In the genomic region with DNA sequence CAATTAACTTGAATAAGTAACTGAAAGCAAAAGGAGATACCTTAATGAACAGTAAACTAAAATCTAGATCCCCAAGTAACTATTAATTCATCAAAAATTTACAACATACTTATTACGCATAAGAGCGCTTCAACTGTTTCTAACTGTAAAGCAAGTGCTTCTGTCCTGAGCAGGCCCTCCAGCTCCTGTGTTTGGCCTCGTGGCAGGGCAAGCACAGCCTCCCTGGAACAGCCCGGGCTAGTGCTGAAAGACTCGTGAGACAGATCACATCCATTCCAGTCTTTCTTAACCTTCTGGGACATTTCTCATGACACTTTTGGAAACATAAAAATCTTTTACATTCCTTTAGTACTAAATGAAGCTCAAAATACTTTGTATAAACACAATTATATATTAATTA, we compare ENCODE assay signal across 32 cellular contexts.
"Had no signal": no experiment of that assay in that cellular context is flagged by ENCODE, and none has a peak within 500 bp of the region (broad histone marks: within the 10 kb centered on the region; RNA-seq: fewer than 3 reads in every experiment).

No MANE protein-coding gene starts in this region.

- H3K27ac ChIP-seq: adrenal gland, body of pancreas, brain microvascular endothelial cell, breast epithelium, VCaP had no signal

- H3K4me3 ChIP-seq: adrenal gland, body of pancreas, breast epithelium had no signal

- DNase-seq: activated B cell treated with CpG ODN at 0.5 μM for 24 hours; activated CD4-positive, alpha-beta memory T cell treated with anti-CD3 and anti-CD28 coated beads for 36 hours; activated CD4-positive, alpha-beta T cell treated with anti-CD3 and anti-CD28 coated beads for 4 hours; activated CD4-positive, alpha-beta T cell treated with anti-CD3 and anti-CD28 coated beads, Interleukin-2, amount 10 ng/mL, durations not matched to agents 24 days and 14 days; activated CD4-positive, alpha-beta T cell treated with anti-CD3 and anti-CD28 coated beads, Interleukin-2, amount 50 U/mL, for 1 hour; activated CD4-positive, alpha-beta T cell treated with anti-CD3 and anti-CD28 coated beads, Interleukin-2, amount 50 U/mL, for 4 hours; activated CD4-positive, CD25-positive, alpha-beta regulatory T cell treated with anti-CD3 and anti-CD28 coated beads, Interleukin-2, amount 50 U/mL, for 72 hours; activated CD8-positive, alpha-beta memory T cell treated with anti-CD3 and anti-CD28 coated beads, Interleukin-2, amount 50 U/mL, for 4 hours; activated CD8-positive, alpha-beta T cell treated with anti-CD3 and anti-CD28 coated beads for 36 hours; activated effector memory CD4-positive, alpha-beta T cell treated with anti-CD3 and anti-CD28 coated beads, Interleukin-2, amount 50 U/mL, for 16 hours; activated gamma-delta T cell treated with Interleukin-2 at 50 U/mL for 16 hours; activated naive CD4-positive, alpha-beta T cell; activated naive CD4-positive, alpha-beta T cell treated with anti-CD3 and anti-CD28 coated beads for 36 hours; activated naive CD4-positive, alpha-beta T cell treated with anti-CD3 and anti-CD28 coated beads, Interleukin-2, amount 50 U/mL, for 16 hours; activated naive CD8-positive, alpha-beta T cell treated with anti-CD3 and anti-CD28 coated beads for 36 hours; activated T-cell treated with anti-CD3 and anti-CD28 coated beads for 4 hours; activated T-cell treated with anti-CD3 and anti-CD28 coated beads, Interleukin-2, amount 50 U/mL, for 1 hour; activated T-cell treated with anti-CD3 and anti-CD28 coated beads, Interleukin-2, amount 50 U/mL, for 4 hours; activated T-cell treated with anti-CD3 and anti-CD28 coated beads, Interleukin-2, amount 50 U/mL, for 72 hours; adrenal gland; amniotic stem cell; aorta; body of pancreas; brain microvascular endothelial cell; central memory CD4-positive, alpha-beta T cell; T-helper 1 cell; T-helper 2 cell; T-helper 9 cell had no signal

- H3K9me3 ChIP-seq: adrenal gland, body of pancreas, breast epithelium had no signal

- H3K27me3 ChIP-seq: adrenal gland, body of pancreas, brain microvascular endothelial cell, breast epithelium had no signal

- ATAC-seq: activated CD8-positive, alpha-beta T cell treated with anti-CD3 and anti-CD28 coated beads for 36 hours; activated naive CD4-positive, alpha-beta T cell treated with anti-CD3 and anti-CD28 coated beads, Interleukin-2, amount 50 U/mL, for 72 hours; activated T-cell treated with anti-CD3 and anti-CD28 coated beads, Interleukin-2, amount 50 U/mL, for 4 hours; activated T-cell treated with anti-CD3 and anti-CD28 coated beads, Interleukin-2, amount 50 U/mL, for 72 hours; activated T-helper 17 cell treated with anti-CD3 and anti-CD28 coated beads, Interleukin-2, amount 50 U/mL, for 72 hours; body of pancreas had no signal

- H3K36me3 ChIP-seq: adrenal gland, brain microvascular endothelial cell, breast epithelium had no signal

- H3K4me1 ChIP-seq: adrenal gland, body of pancreas, breast epithelium had no signal
